In genomic region chr4:87087015-87087920, GRCh38 we compare ENCODE assay signal across 1 cellular context.
TF ChIP-seq lines count a peak whose summit lies in the region.

No MANE protein-coding gene starts in this region.

TF ChIP-seq in SK-N-SH, 30 proteins besides CTCF, POLR2A, EP300 and RAD21 (continued from another document):
- no peak for TF ChIP-seq RXRA (IDR thresholded peaks at IDR 0.05; ENCODE audit: borderline replicate concordance, low read depth)
- TF ChIP-seq FOXJ3 (CRISPR knock-in tag; IDR thresholded peaks at IDR 0.05), result no peak
- TF ChIP-seq TEAD4 (IDR thresholded peaks at IDR 0.05; ENCODE audit: borderline replicate concordance, insufficient read depth), result no peak
